30 cellular contexts compared by ENCODE assay signal in the genomic region with DNA sequence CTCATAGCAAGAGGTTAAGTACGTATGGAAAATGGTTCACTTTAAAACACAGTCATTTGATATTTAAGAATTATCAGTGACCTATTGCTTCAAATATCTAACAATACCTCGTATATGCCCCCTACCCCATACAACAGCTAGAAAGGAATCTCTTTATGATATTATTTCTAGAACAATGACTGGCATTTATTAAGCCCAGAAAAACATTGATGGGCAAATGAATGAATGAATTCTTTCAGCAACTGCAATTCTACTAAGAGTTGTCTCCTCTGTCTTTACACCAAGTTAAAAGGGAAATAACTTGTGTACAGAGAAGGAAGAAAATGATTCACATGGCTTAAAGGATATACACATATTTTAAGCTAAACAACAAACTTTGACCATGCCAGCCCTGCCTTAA.
"Had no signal": no experiment of that assay in that cellular context is flagged by ENCODE, and none has a peak within 500 bp of the region (broad histone marks: within the 10 kb centered on the region; RNA-seq: fewer than 3 reads in every experiment).

No MANE protein-coding gene starts in this region.

- H3K4me1 ChIP-seq: ascending aorta, body of pancreas, Peyer's patch had no signal

- H3K4me3 ChIP-seq: ascending aorta, body of pancreas, MG63, Peyer's patch had no signal

- FAIRE-seq: bronchial epithelial cell had no signal

- H3K27ac ChIP-seq: ascending aorta, body of pancreas, Peyer's patch, WERI-Rb-1 had no signal

- H3K9me3 ChIP-seq: ascending aorta, body of pancreas, MG63, Peyer's patch had no signal

- DNase-seq: activated CD4-positive, alpha-beta T cell treated with anti-CD3 and anti-CD28 coated beads for 1 hour; activated CD4-positive, alpha-beta T cell treated with anti-CD3 and anti-CD28 coated beads for 48 hours; activated CD4-positive, CD25-positive, alpha-beta regulatory T cell; activated CD8-positive, alpha-beta T cell treated with anti-CD3 and anti-CD28 coated beads for 36 hours; activated effector memory CD4-positive, alpha-beta T cell treated with anti-CD3 and anti-CD28 coated beads, Interleukin-2, amount 50 U/mL, for 16 hours; activated naive CD4-positive, alpha-beta T cell; activated naive CD4-positive, alpha-beta T cell treated with anti-CD3 and anti-CD28 coated beads, Interleukin-2, amount 50 U/mL, for 16 hours; activated naive CD8-positive, alpha-beta T cell treated with anti-CD3 and anti-CD28 coated beads for 36 hours; activated T-cell treated with anti-CD3 and anti-CD28 coated beads, Interleukin-2, amount 50 U/mL, for 1 hour; activated T-cell treated with anti-CD3 and anti-CD28 coated beads, Interleukin-2, amount 50 U/mL, for 72 hours; amygdala; body of pancreas; caudate nucleus; cerebellar nuclear complex; Kasumi-1; KG1; MG63; NCI-H1048; NCI-H1694; NCI-H1930; NCI-H2081 treated with DMSO at 0.1 percent for 48 hours; NCI-H226; Peyer's patch; RPMI8226; SIG-M5; T1000 had no signal

- H3K27me3 ChIP-seq: ascending aorta, body of pancreas, MG63, Peyer's patch had no signal

- H3K36me3 ChIP-seq: ascending aorta, MG63, Peyer's patch, WERI-Rb-1 had no signal

- ATAC-seq: activated CD8-positive, alpha-beta T cell treated with anti-CD3 and anti-CD28 coated beads for 36 hours; activated T-cell treated with anti-CD3 and anti-CD28 coated beads, Interleukin-2, amount 50 U/mL, for 72 hours; activated T-helper 17 cell treated with anti-CD3 and anti-CD28 coated beads, Interleukin-2, amount 50 U/mL, for 72 hours; body of pancreas had no signal
